27 cellular contexts compared by ENCODE assay signal in genomic region chr2:120683081-120683480, GRCh38. TPM values are rescaled to one million over a fixed set of nuclear protein-coding genes. Genes with fewer than 3 reads are reported as not detected.
"Had no signal": no experiment of that assay in that cellular context is flagged by ENCODE, and none has a peak within 500 bp of the region (broad histone marks: within the 10 kb centered on the region; RNA-seq: fewer than 3 reads in every experiment).

No MANE protein-coding gene starts in this region.

- H3K27me3 ChIP-seq: body of pancreas had no signal

- H3K4me3 Mint-ChIP-seq: activated CD4-positive, alpha-beta memory T cell treated with anti-CD3 and anti-CD28 coated beads, Interleukin-2, amount 10 ng/mL, durations not matched to agents 7 days and 5 days; activated CD4-positive, alpha-beta T cell treated with anti-CD3 and anti-CD28 coated beads, Interleukin-2, amount 10 ng/mL, durations not matched to agents 7 days and 5 days; activated naive CD4-positive, alpha-beta T cell treated with anti-CD3 and anti-CD28 coated beads, Interleukin-2, amount 50 U/mL, for 24 hours; T-cell had no signal

- H3K27ac ChIP-seq: ascending aorta, body of pancreas had no signal

- H3K27ac Mint-ChIP-seq: activated CD4-positive, alpha-beta memory T cell treated with anti-CD3 and anti-CD28 coated beads, Interleukin-2, amount 10 ng/mL, durations not matched to agents 7 days and 5 days; activated CD4-positive, alpha-beta T cell treated with anti-CD3 and anti-CD28 coated beads, Interleukin-2, amount 10 ng/mL, durations not matched to agents 7 days and 5 days; activated naive CD4-positive, alpha-beta T cell treated with anti-CD3 and anti-CD28 coated beads, Interleukin-2, amount 50 U/mL, for 24 hours; T-cell had no signal

- H3K9me3 Mint-ChIP-seq: activated CD4-positive, alpha-beta memory T cell treated with anti-CD3 and anti-CD28 coated beads, Interleukin-2, amount 10 ng/mL, durations not matched to agents 7 days and 5 days; activated CD4-positive, alpha-beta T cell treated with anti-CD3 and anti-CD28 coated beads, Interleukin-2, amount 10 ng/mL, durations not matched to agents 7 days and 5 days; activated naive CD4-positive, alpha-beta T cell treated with anti-CD3 and anti-CD28 coated beads, Interleukin-2, amount 50 U/mL, for 24 hours had no signal

- H3K9me3 ChIP-seq: ascending aorta, body of pancreas had no signal

- ATAC-seq: body of pancreas, PC-3, T-cell had no signal

- H3K36me3 Mint-ChIP-seq: activated naive CD4-positive, alpha-beta T cell treated with anti-CD3 and anti-CD28 coated beads, Interleukin-2, amount 50 U/mL, for 24 hours; T-cell had no signal

- FAIRE-seq: bronchial epithelial cell, RCC 7860, TTC549 had no signal

- H3K4me3 ChIP-seq: ascending aorta, body of pancreas had no signal

- H3K36me3 ChIP-seq: ascending aorta had no signal

- DNase-seq: activated CD4-positive, alpha-beta memory T cell treated with anti-CD3 and anti-CD28 coated beads, Interleukin-2, amount 10 ng/mL, durations not matched to agents 7 days and 5 days; activated CD4-positive, alpha-beta T cell treated with anti-CD3 and anti-CD28 coated beads, Interleukin-2, amount 10 ng/mL, durations not matched to agents 7 days and 5 days; activated CD4-positive, CD25-positive, alpha-beta regulatory T cell; activated effector memory CD4-positive, alpha-beta T cell treated with Interleukin-2 at 50 U/mL for 16 hours; activated naive CD4-positive, alpha-beta T cell; activated T-cell treated with anti-CD3 and anti-CD28 coated beads for 4 hours; activated T-cell treated with anti-CD3 and anti-CD28 coated beads, Interleukin-2, amount 50 U/mL, for 48 hours; amniotic stem cell; body of pancreas; central memory CD4-positive, alpha-beta T cell; Kasumi-1; NCI-H1105 treated with DMSO at 0.1 percent for 48 hours; NCI-H1436 treated with DMSO at 0.1 percent for 48 hours; NCI-H187; NCI-H2081; NCI-H510A treated with DMSO at 0.1 percent for 48 hours; PC-3; SHP77 treated with DMSO at 0.1 percent for 48 hours; T-cell; T-helper 2 cell; T1000 had no signal

- H3K4me1 Mint-ChIP-seq: activated CD4-positive, alpha-beta memory T cell treated with anti-CD3 and anti-CD28 coated beads, Interleukin-2, amount 10 ng/mL, durations not matched to agents 7 days and 5 days; activated naive CD4-positive, alpha-beta T cell treated with anti-CD3 and anti-CD28 coated beads, Interleukin-2, amount 50 U/mL, for 24 hours had no signal

RNA-seq across cellular contexts. Expression of gene GLI2, which starts 52.6 kb away (rescaled TPM):
- total RNA-seq: activated CD8-positive, alpha-beta memory T cell treated with anti-CD3 and anti-CD28 coated beads for 36 hours had no signal
